In genomic region chr5:141094481-141095262, GRCh38 we compare ENCODE assay signal across 9 cellular contexts. TPM values are rescaled to one million over a fixed set of nuclear protein-coding genes. Genes with fewer than 3 reads are reported as not detected.
DNase-seq lines count a peak whose midpoint lies in the region; ATAC-seq, FAIRE-seq and TF ChIP-seq lines count a peak whose summit lies in the region.
"Had no signal": no experiment of that assay in that cellular context is flagged by ENCODE, and none has a peak within 500 bp of the region (broad histone marks: within the 10 kb centered on the region; RNA-seq: fewer than 3 reads in every experiment).

Gene PCDHB2, plus strand, starts transcription at chr5:141094615. Its CDS starts 176 bp downstream, at chr5:141094791.

- intact Hi-C loops in A673 (cut with micrococcal nuclease; ENCODE audit: unreplicated experiment) (loop anchor here (5.0 kb wide), 1 partner anchor 88 kb away; the partner anchor contains the start of gene PCDHB16), pancreas (cut with DNase I) (no loop called here)

- H3K9ac ChIP-seq in HUES64 (ENCODE audit: low read depth, low read length) = peak within 1 kb of the TSS; percentile 95

- POLR2A ChIA-PET in A673 (lab: Charles Lee; ENCODE audit: low non-redundant PET) = interaction anchor here (0.6 to 1.2 kb wide), 3 partner anchors 67 to 507 kb away, joined by 3 to 4 read pairs (median 3); no protein-coding TSS in a partner anchor

- ATAC-seq in pancreas (peak in 3 of 4 donors; percentile 41 to 83 (median 69)), HG03025 (IDR thresholded peaks at IDR 0.05; ENCODE audit: low FRiP score, unreplicated experiment) (no peak), GM21825 (IDR thresholded peaks at IDR 0.05; ENCODE audit: unreplicated experiment) (no peak)

- CTCF ChIA-PET in A673 (lab: Charles Lee) = interaction anchor here (0.5 to 1.5 kb wide), 15 partner anchors 9 to 496 kb away, joined by 3 to 12 read pairs (median 4); partner anchors contain the start of genes PCDHB1, PCDHB14, PCDHB16 and PCDHB5

- 6% methylated on average over 29 of the region's 29 CpGs for WGBS in HUES64
- WGBS in pancreas, 2 donors = 11 to 13% methylated on average over 29 of the region's 29 CpGs

- no peak for FAIRE-seq in pancreas (lab: Jason Lieb, UNC)
- FAIRE-seq: colon had no signal

- peak; percentile 87 for TF ChIP-seq CTCF in A673 (conservative IDR thresholded peaks at IDR 0.05; ENCODE audit: low read depth, low read length)
- TF ChIP-seq CTCF in fibroblast of villous mesenchyme (IDR thresholded peaks at IDR 0.05; ENCODE audit: insufficient read depth, low read depth, low read length) = no peak
- TF ChIP-seq CTCF in pancreas (IDR thresholded peaks at IDR 0.05) = no peak

- H3K4me1 ChIP-seq in A673 (ENCODE audit: insufficient read depth, low read length, poor library complexity, severe bottlenecking) = peaks cover 4% of the 10 kb centered on the region
- H3K4me1 ChIP-seq in HUES64 (ENCODE audit: insufficient read depth, low read length) = no peaks in the 10 kb centered on the region
- no peaks in the 10 kb centered on the region for H3K4me1 ChIP-seq in SJCRH30
- no peaks in the 10 kb centered on the region for H3K4me1 ChIP-seq in pancreas

- peak; percentile 94 for DNase-seq in A673 (ENCODE audit: low spot score)
- peak; percentile 88 to 95 for DNase-seq in SJCRH30
- peak; percentile 13 for DNase-seq in fibroblast of villous mesenchyme (ENCODE audit: low read depth)
- DNase-seq in pancreas = no peak
- no peak for DNase-seq in germinal center (ENCODE audit: low spot score)

- peak within 1 kb of the TSS; percentile 73 for H3K4me3 ChIP-seq in A673 (ENCODE audit: low read depth, low read length, poor library complexity, severe bottlenecking)
- H3K4me3 ChIP-seq in HUES64 (ENCODE audit: low read length) = peak within 1 kb of the TSS; percentile 83
- peak within 1 kb of the TSS; percentile 65 for H3K4me3 ChIP-seq in SJCRH30
- peak within 1 kb of the TSS; percentile 20 for H3K4me3 ChIP-seq in fibroblast of villous mesenchyme (ENCODE audit: low read depth, low read length)
- peak within 1 kb of the TSS in 1 of 4 donors; percentile 12 for H3K4me3 ChIP-seq in pancreas

- peak within 1 kb of the TSS; percentile 85 for H3K27ac ChIP-seq in A673 (ENCODE audit: low read depth, low read length, poor library complexity, severe bottlenecking)
- H3K27ac ChIP-seq in HUES64 (ENCODE audit: low read depth, low read length) = peak within 1 kb of the TSS; percentile 72
- peak within 1 kb of the TSS; percentile 47 for H3K27ac ChIP-seq in SJCRH30
- H3K27ac ChIP-seq in pancreas = no peak within 1 kb of the TSS

- H3K27me3 ChIP-seq in A673 (replicated peaks; ENCODE audit: insufficient read depth, low read depth, low read length, poor library complexity) = no peaks in the 10 kb centered on the region
- no peaks in the 10 kb centered on the region for H3K27me3 ChIP-seq in HUES64 (ENCODE audit: insufficient read depth, low read length)
- no peaks in the 10 kb centered on the region for H3K27me3 ChIP-seq in SJCRH30
- H3K27me3 ChIP-seq in pancreas = no peaks in the 10 kb centered on the region

- BruUV-seq in A673 (replicated peaks; lab: Mats Ljungman, UMichigan) = TSS peak; percentile 64

- H3K36me3 ChIP-seq in A673 (ENCODE audit: insufficient read depth, low read length, poor library complexity, severe bottlenecking) (peaks cover 9% of the 10 kb centered on the region), HUES64 (ENCODE audit: insufficient read depth, low read length) (peaks cover 14% of the 10 kb centered on the region; the same call in 1 of the 2 replicates), SJCRH30 (peaks cover 5% of the 10 kb centered on the region), pancreas (no peaks in the 10 kb centered on the region)

- H3K9me3 ChIP-seq in A673 (ENCODE audit: low read depth, low read length, poor library complexity, severe bottlenecking) = peaks cover 30% of the 10 kb centered on the region
- H3K9me3 ChIP-seq in HUES64 (ENCODE audit: insufficient read depth, low read depth, low read length) = peaks cover 14% of the 10 kb centered on the region; the same call in 1 of the 2 replicates
- H3K9me3 ChIP-seq in SJCRH30 (replicated peaks) = no peaks in the 10 kb centered on the region; the same call in 1 of the 2 replicates
- H3K9me3 ChIP-seq in pancreas = no peaks in the 10 kb centered on the region

RNA-seq across cellular contexts. Expression of gene PCDHB2, which starts in this region (rescaled TPM):
- total RNA-seq in A673 (2021) (31.3 and 35.0 TPM in 2 replicates), fibroblast of villous mesenchyme (under 0.01 and 0.32 TPM in 2 replicates), pancreas (1 to 10 TPM in 2 of 6 donors, under 1 TPM in 4; 0.56 to 2.2 (median 0.62) TPM)
- 11.0 TPM for polyA plus RNA-seq in HUES64 (2013, experiment 1 of 2)
- polyA plus RNA-seq in HUES64 (2013, experiment 2 of 2) = 13.3 TPM
- 24.4 and 24.6 TPM in 2 replicates for total RNA-seq in SJCRH30 (2014; rRNA removed; shearing (Covaris generic))
- under 1 TPM; 0.23 to 0.70 TPM for polyA plus RNA-seq in pancreas

Comparison
In these comparisons a context has a peak if more than half of its experiments do, and no peak if none do; other contexts are left out.
1. Peak in DNase-seq and H3K4me3 ChIP-seq in fibroblast of villous mesenchyme; RNA of the gene not detected or under 1 TPM.
2. DNase-seq: peak in A673 (single experiment) and SJCRH30 (2 of 2); none in pancreas (0 of 6) and germinal center (single experiment).
3. H3K27ac ChIP-seq: peak in A673 (single experiment), HUES64 (single experiment) and SJCRH30 (single experiment); none in pancreas (0 of 4).
4. ATAC-seq: peak in pancreas (3 of 4); none in HG03025 (single experiment) and GM21825 (single experiment).